Comparison of ENCODE assay signal across 2 cellular contexts in the genomic region with DNA sequence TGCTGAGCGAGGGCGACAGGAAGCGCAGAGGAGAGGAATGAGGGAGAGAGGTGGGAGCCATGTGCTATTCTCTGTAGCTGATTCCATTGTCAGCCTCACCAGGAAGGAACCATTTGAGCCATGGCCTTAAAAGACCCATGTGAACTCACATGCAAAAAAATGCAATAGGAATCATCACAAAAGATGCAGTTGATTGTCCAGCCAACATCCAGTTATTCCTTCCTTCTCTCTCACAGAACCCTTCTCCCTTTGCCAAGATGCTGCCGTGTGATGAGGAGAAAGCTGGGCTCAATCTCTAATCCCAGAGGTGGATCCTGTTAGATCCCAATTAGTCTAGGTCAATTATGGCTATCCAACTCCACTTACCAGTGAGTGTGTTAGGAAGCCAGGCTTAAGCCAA.
TF ChIP-seq lines count a peak whose summit lies in the region.

No MANE protein-coding gene starts in this region.

TF ChIP-seq in SK-N-SH, 30 proteins besides CTCF, POLR2A, EP300 and RAD21:
- no peak for TF ChIP-seq SMC3 (IDR thresholded peaks at IDR 0.05; ENCODE audit: low read depth, low read length)

TF ChIP-seq in SK-N-SH treated with all-trans-retinoic acid at 6 μM for 48 hours, 23 proteins besides CTCF, POLR2A, EP300 and RAD21:
- TF ChIP-seq ZFP3 (CRISPR knock-in tag; IDR thresholded peaks at IDR 0.05) = no peak
- no peak for TF ChIP-seq OSR1 (CRISPR knock-in tag; IDR thresholded peaks at IDR 0.05)
- TF ChIP-seq CREB5 (CRISPR knock-in tag; IDR thresholded peaks at IDR 0.05; ENCODE audit: low read depth) = no peak
- TF ChIP-seq TOX (CRISPR knock-in tag; IDR thresholded peaks at IDR 0.05; ENCODE audit: borderline replicate concordance) = no peak
- TF ChIP-seq RARB (CRISPR knock-in tag; IDR thresholded peaks at IDR 0.05) = no peak
- TF ChIP-seq ZC3H10 (CRISPR knock-in tag; IDR thresholded peaks at IDR 0.05) = no peak
- TF ChIP-seq ARNTL (CRISPR knock-in tag; IDR thresholded peaks at IDR 0.05; ENCODE audit: borderline replicate concordance, low read depth) = no peak
- TF ChIP-seq CSDC2 (CRISPR knock-in tag; IDR thresholded peaks at IDR 0.05) = no peak
- TF ChIP-seq ZFP30 (CRISPR knock-in tag; IDR thresholded peaks at IDR 0.05) = no peak
- TF ChIP-seq, protein P1, sequence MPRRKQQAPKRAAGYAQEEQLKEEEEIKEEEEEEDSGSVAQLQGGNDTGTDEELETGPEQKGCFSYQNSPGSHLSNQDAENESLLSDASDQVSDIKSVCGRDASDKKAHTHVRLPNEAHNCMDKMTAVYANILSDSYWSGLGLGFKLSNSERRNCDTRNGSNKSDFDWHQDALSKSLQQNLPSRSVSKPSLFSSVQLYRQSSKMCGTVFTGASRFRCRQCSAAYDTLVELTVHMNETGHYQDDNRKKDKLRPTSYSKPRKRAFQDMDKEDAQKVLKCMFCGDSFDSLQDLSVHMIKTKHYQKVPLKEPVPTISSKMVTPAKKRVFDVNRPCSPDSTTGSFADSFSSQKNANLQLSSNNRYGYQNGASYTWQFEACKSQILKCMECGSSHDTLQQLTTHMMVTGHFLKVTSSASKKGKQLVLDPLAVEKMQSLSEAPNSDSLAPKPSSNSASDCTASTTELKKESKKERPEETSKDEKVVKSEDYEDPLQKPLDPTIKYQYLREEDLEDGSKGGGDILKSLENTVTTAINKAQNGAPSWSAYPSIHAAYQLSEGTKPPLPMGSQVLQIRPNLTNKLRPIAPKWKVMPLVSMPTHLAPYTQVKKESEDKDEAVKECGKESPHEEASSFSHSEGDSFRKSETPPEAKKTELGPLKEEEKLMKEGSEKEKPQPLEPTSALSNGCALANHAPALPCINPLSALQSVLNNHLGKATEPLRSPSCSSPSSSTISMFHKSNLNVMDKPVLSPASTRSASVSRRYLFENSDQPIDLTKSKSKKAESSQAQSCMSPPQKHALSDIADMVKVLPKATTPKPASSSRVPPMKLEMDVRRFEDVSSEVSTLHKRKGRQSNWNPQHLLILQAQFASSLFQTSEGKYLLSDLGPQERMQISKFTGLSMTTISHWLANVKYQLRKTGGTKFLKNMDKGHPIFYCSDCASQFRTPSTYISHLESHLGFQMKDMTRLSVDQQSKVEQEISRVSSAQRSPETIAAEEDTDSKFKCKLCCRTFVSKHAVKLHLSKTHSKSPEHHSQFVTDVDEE (CRISPR knock-in tag; IDR thresholded peaks at IDR 0.05) = no peak
